In genomic region chr16:11224894-11225676, GRCh38 we compare ENCODE assay signal across 10 cellular contexts. TPM values are rescaled to one million over a fixed set of nuclear protein-coding genes. Genes with fewer than 3 reads are reported as not detected.
DNase-seq lines count a peak whose midpoint lies in the region; ATAC-seq and TF ChIP-seq lines count a peak whose summit lies in the region.
"Had no signal": no experiment of that assay in that cellular context is flagged by ENCODE, and none has a peak within 500 bp of the region (broad histone marks: within the 10 kb centered on the region; RNA-seq: fewer than 3 reads in every experiment).

No MANE protein-coding gene starts in this region.

- H3K27ac ChIP-seq in VCaP (peak overlapping the region; percentile 43), coronary artery (peak overlapping the region; percentile 4 to 58)

- TF ChIP-seq CTCF in VCaP (conservative IDR thresholded peaks at IDR 0.05) (no peak), coronary artery (IDR thresholded peaks at IDR 0.05) (no peak), mesothelial cell of epicardium (IDR thresholded peaks at IDR 0.05; ENCODE audit: unreplicated experiment) (no peak)

- H3K4me3 Mint-ChIP-seq in mesothelial cell of epicardium: no peak overlapping the region

- no peaks in the 10 kb centered on the region for H3K4me1 Mint-ChIP-seq in mesothelial cell of epicardium

- no peaks in the 10 kb centered on the region for H3K27me3 Mint-ChIP-seq in mesothelial cell of epicardium (ENCODE audit: low read depth)

- H3K9me3 Mint-ChIP-seq in mesothelial cell of epicardium: no peaks in the 10 kb centered on the region

- H3K27ac Mint-ChIP-seq in mesothelial cell of epicardium: no peak overlapping the region

- H3K4me3 ChIP-seq in coronary artery: peak overlapping the region; percentile 61

- intact Hi-C loops in posterior vena cava (cut with DNase I): no loop called here

- no peaks in the 10 kb centered on the region for H3K36me3 Mint-ChIP-seq in mesothelial cell of epicardium

- DNase-seq in coronary artery (ENCODE audit: low spot score): no peak
- DNase-seq in stimulated activated CD4-positive, alpha-beta T cell treated with anti-CD3 and anti-CD28 coated beads, Interleukin-2, amount 100 ng/mL, for 24 hours: peak; percentile 81 to 88
- DNase-seq in LoVo (ENCODE audit: low spot score): no peak
- no peak for DNase-seq in mesothelial cell of epicardium (ENCODE audit: low spot score in 2 of 2, unreplicated experiment in 2 of 2)
- DNase-seq in posterior vena cava (ENCODE audit: low spot score): no peak

- peak; percentile 94 for ATAC-seq in GM18868 (IDR thresholded peaks at IDR 0.05; ENCODE audit: unreplicated experiment)
- peak; percentile 67 for ATAC-seq in HG03064 (IDR thresholded peaks at IDR 0.05; ENCODE audit: low read depth, unreplicated experiment)

RNA-seq across cellular contexts. Expression of gene SOCS1, which starts 30.9 kb away (rescaled TPM):
- total RNA-seq in mesothelial cell of epicardium (11.2 to 12.3 TPM (median 11.7 TPM) in 3 replicates), posterior vena cava (1 to 10 TPM; 7.5 to 7.7 TPM)

RNA-seq across cellular contexts. Expression of gene TNP2, which starts 44.0 kb away (rescaled TPM):
- not detected in 3 replicates for total RNA-seq in mesothelial cell of epicardium
- total RNA-seq in posterior vena cava: not detected
- total RNA-seq: myocyte, RPMI7951 had no signal

RNA-seq across cellular contexts. Expression of gene PRM3, which starts 48.3 kb away (rescaled TPM):
- not detected in 3 replicates for total RNA-seq in mesothelial cell of epicardium
- not detected for total RNA-seq in posterior vena cava
- total RNA-seq: myocyte, RPMI7951 had no signal

RNA-seq across cellular contexts. Expression of gene PRM2, which starts 51.2 kb away (rescaled TPM):
- total RNA-seq in mesothelial cell of epicardium (not detected in 3 replicates), posterior vena cava (not detected)
- total RNA-seq: myocyte, RPMI7951 had no signal

RNA-seq across cellular contexts. Expression of gene PRM1, which starts 56.0 kb away (rescaled TPM):
- total RNA-seq in mesothelial cell of epicardium (not detected in 3 replicates), posterior vena cava (not detected)
- total RNA-seq: myocyte, RPMI7951 had no signal

Comparison
In these comparisons a context has a peak if more than half of its experiments do, and no peak if none do; other contexts are left out.
1. DNase-seq: peak in stimulated activated CD4-positive, alpha-beta T cell treated with anti-CD3 and anti-CD28 coated beads, Interleukin-2, amount 100 ng/mL, for 24 hours (2 of 2); none in coronary artery (single experiment), LoVo (single experiment), mesothelial cell of epicardium (0 of 2) and posterior vena cava (single experiment).